Comparison of ENCODE assay signal across 14 cellular contexts in genomic region chr7:116315803-116316202, GRCh38.
A peak's percentile ranks its signal among the peaks of the same experiment; 100 is the strongest.
DNase-seq lines count a peak whose midpoint lies in the region; ATAC-seq, FAIRE-seq and TF ChIP-seq lines count a peak whose summit lies in the region.
"Had no signal": no experiment of that assay in that cellular context is flagged by ENCODE, and none has a peak within 500 bp of the region (broad histone marks: within the 10 kb centered on the region; RNA-seq: fewer than 3 reads in every experiment).

No MANE protein-coding gene starts in this region.

- POLR2A ChIA-PET in MCF 10A (lab: Yijun Ruan, JAX) (interaction anchor here (0.6 to 3.5 kb wide), 21 partner anchors 8 to 255 kb away, joined by 3 to 47 read pairs (median 5); no protein-coding TSS in a partner anchor), GM12878 (lab: Charles Lee) (no interaction called here)
- POLR2A ChIA-PET in CD4-positive, alpha-beta memory T cell (lab: Charles Lee; ENCODE audit: partially characterized antibody): no interaction called here

- in situ Hi-C loops in GM12878 (cut with MboI): no loop called here

- H3K27me3 Mint-ChIP-seq in MCF 10A (ENCODE audit: insufficient read depth, unreplicated experiment): no peaks in the 10 kb centered on the region
- peaks cover 13 to 23% of the 10 kb centered on the region in 2 donors for H3K27me3 Mint-ChIP-seq in CD4-positive, alpha-beta memory T cell

- H3K9ac ChIP-seq in GM12878 (ENCODE audit: control insufficient read depth, insufficient read depth, low read length) (no peak overlapping the region), subcutaneous abdominal adipose tissue (ENCODE audit: low read length in 5 of 5) (no peak overlapping the region)

- TF ChIP-seq POLR2A in breast epithelium (IDR thresholded peaks at IDR 0.05) (no peak), GM12878 (IDR thresholded peaks at IDR 0.05; ENCODE audit: low read depth, low read length) (no peak)

- H3K4me1 Mint-ChIP-seq in MCF 10A (ENCODE audit: insufficient read depth, unreplicated experiment): peaks cover 17% of the 10 kb centered on the region
- H3K4me1 Mint-ChIP-seq in CD4-positive, alpha-beta memory T cell: no peaks in the 10 kb centered on the region
- H3K4me1 Mint-ChIP-seq: activated CD4-positive, alpha-beta T cell treated with anti-CD3 and anti-CD28 coated beads, Interleukin-2, amount 10 ng/mL, durations not matched to agents 7 days and 5 days had no signal

- no peak overlapping the region; the same call in 1 of the 2 replicates for H2AFZ ChIP-seq in GM12878 (ENCODE audit: control insufficient read depth, low read depth, low read length)

- CTCF ChIA-PET in MCF 10A (lab: Yijun Ruan, JAX): interaction anchor here (0.7 to 1.7 kb wide), 7 partner anchors 25 to 212 kb away, joined by 4 to 6 read pairs (median 5); no protein-coding TSS in a partner anchor
- CTCF ChIA-PET in GM12878 (lab: Yijun Ruan, JAX): no interaction called here
- CTCF ChIA-PET in CD4-positive, alpha-beta memory T cell (lab: Charles Lee; ENCODE audit: partially characterized antibody): no interaction called here

- intact Hi-C loops in MCF 10A (cut with micrococcal nuclease): loop anchor here (10.0 kb wide), 1 partner anchor 109 kb away; no protein-coding TSS in a partner anchor
- intact Hi-C loops in breast epithelium (cut with DNase I; ENCODE audit: low total_unique reads): no loop called here
- intact Hi-C loops in GM12878 (cut with micrococcal nuclease; ENCODE audit: unreplicated experiment): loop anchor here (2.0 kb wide), 1 partner anchor 261 kb away; no protein-coding TSS in a partner anchor
- intact Hi-C loops in CD4-positive, alpha-beta memory T cell (cut with micrococcal nuclease): no loop called here

- H3K9me3 Mint-ChIP-seq in MCF 10A (ENCODE audit: unreplicated experiment): no peaks in the 10 kb centered on the region
- peaks cover 0 to 2% (median 0%) of the 10 kb centered on the region in 8 donors for H3K9me3 Mint-ChIP-seq in CD4-positive, alpha-beta memory T cell
- H3K9me3 Mint-ChIP-seq: activated CD4-positive, alpha-beta T cell treated with anti-CD3 and anti-CD28 coated beads, Interleukin-2, amount 10 ng/mL, durations not matched to agents 7 days and 5 days had no signal

- no peak for FAIRE-seq in GM12878 (lab: Jason Lieb, UNC)

- ATAC-seq in HG02852 (IDR thresholded peaks at IDR 0.05; ENCODE audit: unreplicated experiment): peak; percentile 33
- ATAC-seq in GM12878: peak; percentile 64
- ATAC-seq: gastrocnemius medialis had no signal

- H3K36me3 Mint-ChIP-seq in MCF 10A (ENCODE audit: insufficient read depth, unreplicated experiment): peaks cover 7% of the 10 kb centered on the region
- no peaks in the 10 kb centered on the region for H3K36me3 Mint-ChIP-seq in CD4-positive, alpha-beta memory T cell

- DNase-seq in MCF 10A (ENCODE audit: unreplicated experiment) (no peak), breast epithelium (ENCODE audit: low spot score in 2 of 2) (no peak), GM12878 (ENCODE audit: low read depth, low spot score) (no peak), A172 (ENCODE audit: low spot score) (no peak), NCI-H82 (lab: John Stamatoyannopoulos, UW) (no peak)
- no peak for DNase-seq in CD4-positive, alpha-beta memory T cell
- DNase-seq: activated CD4-positive, alpha-beta T cell treated with anti-CD3 and anti-CD28 coated beads, Interleukin-2, amount 10 ng/mL, durations not matched to agents 7 days and 5 days; activated effector memory CD4-positive, alpha-beta T cell treated with anti-CD3 and anti-CD28 coated beads, Interleukin-2, amount 50 U/mL, for 16 hours; colonic mucosa; DMS79 treated with DMSO at 0.1 percent for 48 hours; gastrocnemius medialis had no signal

- no peaks in the 10 kb centered on the region for H3K4me1 ChIP-seq in breast epithelium
- H3K4me1 ChIP-seq in GM12878 (ENCODE audit: control insufficient read depth, insufficient read depth, low read length): peaks cover 15% of the 10 kb centered on the region
- H3K4me1 ChIP-seq in subcutaneous abdominal adipose tissue (ENCODE audit: control insufficient read depth in 5 of 5, insufficient read depth in 5 of 5, low read length in 5 of 5): peaks cover 3 to 22% (median 16%) of the 10 kb centered on the region in 5 donors
- H3K4me1 ChIP-seq in CD4-positive, alpha-beta memory T cell (ENCODE audit: insufficient read depth, low read length): no peaks in the 10 kb centered on the region
- H3K4me1 ChIP-seq: colonic mucosa had no signal

- no peaks in the 10 kb centered on the region for H4K20me1 ChIP-seq in GM12878 (ENCODE audit: control insufficient read depth, insufficient read depth)

- no peak for TF ChIP-seq RAD21 in GM12878 (IDR thresholded peaks at IDR 0.05; ENCODE audit: insufficient read depth, low read depth, low read length)

- no peaks in the 10 kb centered on the region for H3K27me3 ChIP-seq in breast epithelium
- no peaks in the 10 kb centered on the region for H3K27me3 ChIP-seq in GM12878 (replicated peaks in 1 of 2; ENCODE audit: control insufficient read depth in 2 of 2, insufficient read depth in 2 of 2, low read length in 1 of 2)
- H3K27me3 ChIP-seq in subcutaneous abdominal adipose tissue (ENCODE audit: control insufficient read depth in 5 of 5, insufficient read depth in 4 of 5, low read length in 5 of 5): no peaks in the 10 kb centered on the region
- H3K27me3 ChIP-seq in CD4-positive, alpha-beta memory T cell (ENCODE audit: insufficient read depth, low read length): no peaks in the 10 kb centered on the region
- H3K27me3 ChIP-seq: colonic mucosa, gastrocnemius medialis had no signal

- H3K27ac Mint-ChIP-seq in MCF 10A (ENCODE audit: low read depth, unreplicated experiment): peak overlapping the region; percentile 88
- H3K27ac Mint-ChIP-seq in CD4-positive, alpha-beta memory T cell: no peak overlapping the region
- H3K27ac Mint-ChIP-seq: activated CD4-positive, alpha-beta T cell treated with anti-CD3 and anti-CD28 coated beads, Interleukin-2, amount 10 ng/mL, durations not matched to agents 7 days and 5 days; progenitor cell of endocrine pancreas had no signal

- 2% methylated on average over 3 of the region's 3 CpGs for WGBS in GM12878 (ENCODE audit: insufficient coverage, insufficient replicate concordance, low lambda C conversion rate, missing lambda C conversion rate)

- TSS peak; percentile 92 for BruUV-seq in MCF 10A (replicated peaks; lab: Mats Ljungman, UMichigan)
- BruUV-seq in GM12878 (replicated peaks; lab: Mats Ljungman, UMichigan): no TSS peak

- H3K79me2 ChIP-seq in GM12878 (ENCODE audit: control insufficient read depth, insufficient read depth, low read length): no peaks in the 10 kb centered on the region

- SMC1A ChIA-PET in GM12878 (lab: Charles Lee; ENCODE audit: uncharacterized antibody, unreplicated experiment): interaction anchor here (0.6 to 1.7 kb wide), 2 partner anchors 12 to 273 kb away, joined by 3 to 5 read pairs; no protein-coding TSS in a partner anchor

- no peak for TF ChIP-seq EP300 in GM12878 (IDR thresholded peaks at IDR 0.05; ENCODE audit: borderline replicate concordance in 1 of 2, control insufficient read depth in 1 of 2, low read depth in 2 of 2, low read length in 2 of 2)

- H3K27ac ChIP-seq in breast epithelium (peak overlapping the region in 1 of 2 donors; percentile 64), GM12878 (ENCODE audit: control insufficient read depth, insufficient read depth) (no peak overlapping the region), subcutaneous abdominal adipose tissue (ENCODE audit: low read depth, low read length) (peak overlapping the region; percentile 93)
- no peak overlapping the region for H3K27ac ChIP-seq in CD4-positive, alpha-beta memory T cell (ENCODE audit: low read depth, low read length)
- H3K27ac ChIP-seq: colonic mucosa had no signal

- RAD21 ChIA-PET in GM12878 (lab: Charles Lee; ENCODE audit: unreplicated experiment): no interaction called here

- H3K36me3 ChIP-seq in breast epithelium (no peaks in the 10 kb centered on the region), GM12878 (ENCODE audit: control insufficient read depth in 2 of 2, insufficient read depth in 2 of 2, low read length in 1 of 2) (no peaks in the 10 kb centered on the region), subcutaneous abdominal adipose tissue (ENCODE audit: control insufficient read depth in 5 of 5, insufficient read depth in 5 of 5, low read length in 5 of 5) (no peaks in the 10 kb centered on the region)
- no peaks in the 10 kb centered on the region for H3K36me3 ChIP-seq in CD4-positive, alpha-beta memory T cell (ENCODE audit: insufficient read depth, low read length)
- H3K36me3 ChIP-seq: colonic mucosa, gastrocnemius medialis had no signal

- no peak for TF ChIP-seq CTCF in MCF 10A (IDR thresholded peaks at IDR 0.05; ENCODE audit: unreplicated experiment)
- no peak for TF ChIP-seq CTCF in breast epithelium (IDR thresholded peaks at IDR 0.05)
- TF ChIP-seq CTCF in GM12878 (IDR thresholded peaks at IDR 0.05 in 2 of 3, conservative IDR thresholded peaks at IDR 0.05 in 1 of 3; ENCODE audit: control insufficient read depth in 2 of 3, extremely low read depth in 1 of 3, insufficient read depth in 1 of 3, low read depth in 3 of 3, low read length in 3 of 3): no peak

- H3K4me3 ChIP-seq in breast epithelium: no peak overlapping the region
- 0 out of 2 replicates have a peak overlapping the region, but pooled peaks have one; percentile 2 for H3K4me3 ChIP-seq in GM12878
- no peak overlapping the region for H3K4me3 ChIP-seq in subcutaneous abdominal adipose tissue (ENCODE audit: low read depth in 1 of 5, low read length in 5 of 5)
- no peak overlapping the region for H3K4me3 ChIP-seq in CD4-positive, alpha-beta memory T cell (ENCODE audit: low read length in 2 of 2)
- H3K4me3 ChIP-seq: colonic mucosa, gastrocnemius medialis had no signal

- peak overlapping the region; percentile 42 for H3K4me3 Mint-ChIP-seq in MCF 10A (ENCODE audit: unreplicated experiment)
- H3K4me3 Mint-ChIP-seq in CD4-positive, alpha-beta memory T cell: no peak overlapping the region
- H3K4me3 Mint-ChIP-seq: activated CD4-positive, alpha-beta T cell treated with anti-CD3 and anti-CD28 coated beads, Interleukin-2, amount 10 ng/mL, durations not matched to agents 7 days and 5 days had no signal

- no peak overlapping the region for H3K4me2 ChIP-seq in GM12878 (ENCODE audit: control insufficient read depth, insufficient read depth)

- H3K9me3 ChIP-seq in breast epithelium (no peaks in the 10 kb centered on the region), GM12878 (replicated peaks; ENCODE audit: control insufficient read depth, insufficient read depth, low read length) (no peaks in the 10 kb centered on the region; the same call in 2 of the 3 replicates), subcutaneous abdominal adipose tissue (ENCODE audit: control insufficient read depth in 5 of 5, low read length in 5 of 5) (peaks cover 0 to 5% (median 3%) of the 10 kb centered on the region in 5 donors)
- no peaks in the 10 kb centered on the region for H3K9me3 ChIP-seq in CD4-positive, alpha-beta memory T cell (ENCODE audit: control insufficient read depth in 1 of 2, low read length in 2 of 2)
- H3K9me3 ChIP-seq: colonic mucosa, gastrocnemius medialis had no signal

TF ChIP-seq in GM12878, 131 proteins besides CTCF, POLR2A, EP300 and RAD21 (continues in another document):
- no peak for TF ChIP-seq ZNF24 (IDR thresholded peaks at IDR 0.05)
- TF ChIP-seq, protein P1, sequence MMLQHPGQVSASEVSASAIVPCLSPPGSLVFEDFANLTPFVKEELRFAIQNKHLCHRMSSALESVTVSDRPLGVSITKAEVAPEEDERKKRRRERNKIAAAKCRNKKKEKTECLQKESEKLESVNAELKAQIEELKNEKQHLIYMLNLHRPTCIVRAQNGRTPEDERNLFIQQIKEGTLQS (IDR thresholded peaks at IDR 0.05; ENCODE audit: borderline replicate concordance, extremely low read depth, low read depth, low read length): no peak

Comparison
In these comparisons a context has a peak if more than half of its experiments do, and no peak if none do; other contexts are left out.
1. intact Hi-C loops: an anchor here in MCF 10A (10.0 kb wide) and GM12878 (2.0 kb wide); none called in breast epithelium and CD4-positive, alpha-beta memory T cell.